Comparison of ENCODE assay signal across 1 cellular context in the genomic region with DNA sequence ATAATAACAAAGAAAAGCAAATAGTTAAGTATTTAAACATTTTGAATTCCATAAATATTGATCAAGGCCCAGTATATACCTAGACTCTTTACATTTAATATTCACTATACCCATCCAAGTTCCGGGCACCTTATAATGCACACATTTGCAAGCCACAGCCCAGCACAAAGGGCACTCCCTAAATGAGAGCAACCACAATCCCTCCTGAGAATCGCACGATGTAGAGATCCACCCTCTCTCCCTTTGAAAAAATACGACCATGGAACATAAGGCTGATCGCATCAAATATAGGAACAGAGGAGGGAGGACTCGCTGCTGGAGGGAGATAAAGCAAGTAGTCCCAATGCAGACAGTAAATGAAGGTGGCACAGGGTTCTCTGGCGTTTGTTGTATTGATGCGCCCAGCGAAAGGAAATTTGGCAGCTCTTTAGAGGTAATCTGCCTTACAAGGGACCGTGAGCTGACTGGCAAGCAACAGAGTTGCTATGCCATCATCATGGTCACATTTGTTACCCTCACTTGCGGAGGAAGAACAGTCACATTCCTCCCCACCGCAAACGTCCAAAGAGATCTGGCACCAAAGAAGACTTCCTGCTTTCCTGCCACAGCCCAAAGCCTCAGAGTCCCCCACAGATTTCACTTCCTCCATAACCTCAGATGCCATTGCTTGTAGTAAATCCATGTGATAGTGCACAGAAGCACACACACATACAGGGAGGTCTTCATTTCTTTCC.
TF ChIP-seq lines count a peak whose summit lies in the region.

No MANE protein-coding gene starts in this region.

TF ChIP-seq in SK-N-SH, 30 proteins besides CTCF, POLR2A, EP300 and RAD21 (continued from another document):
- TF ChIP-seq, protein P1, sequence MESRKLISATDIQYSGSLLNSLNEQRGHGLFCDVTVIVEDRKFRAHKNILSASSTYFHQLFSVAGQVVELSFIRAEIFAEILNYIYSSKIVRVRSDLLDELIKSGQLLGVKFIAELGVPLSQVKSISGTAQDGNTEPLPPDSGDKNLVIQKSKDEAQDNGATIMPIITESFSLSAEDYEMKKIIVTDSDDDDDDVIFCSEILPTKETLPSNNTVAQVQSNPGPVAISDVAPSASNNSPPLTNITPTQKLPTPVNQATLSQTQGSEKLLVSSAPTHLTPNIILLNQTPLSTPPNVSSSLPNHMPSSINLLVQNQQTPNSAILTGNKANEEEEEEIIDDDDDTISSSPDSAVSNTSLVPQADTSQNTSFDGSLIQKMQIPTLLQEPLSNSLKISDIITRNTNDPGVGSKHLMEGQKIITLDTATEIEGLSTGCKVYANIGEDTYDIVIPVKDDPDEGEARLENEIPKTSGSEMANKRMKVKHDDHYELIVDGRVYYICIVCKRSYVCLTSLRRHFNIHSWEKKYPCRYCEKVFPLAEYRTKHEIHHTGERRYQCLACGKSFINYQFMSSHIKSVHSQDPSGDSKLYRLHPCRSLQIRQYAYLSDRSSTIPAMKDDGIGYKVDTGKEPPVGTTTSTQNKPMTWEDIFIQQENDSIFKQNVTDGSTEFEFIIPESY (IDR thresholded peaks at IDR 0.05; ENCODE audit: borderline replicate concordance, low read depth): no peak
- no peak for TF ChIP-seq JUND (IDR thresholded peaks at IDR 0.05)
- TF ChIP-seq CHD2 (IDR thresholded peaks at IDR 0.05; ENCODE audit: low read length, partially characterized antibody): no peak
- TF ChIP-seq GABPA (IDR thresholded peaks at IDR 0.05; ENCODE audit: low read depth): no peak
- TF ChIP-seq TEAD4 (IDR thresholded peaks at IDR 0.05; ENCODE audit: borderline replicate concordance, insufficient read depth): no peak
- no peak for TF ChIP-seq FOSL2 (IDR thresholded peaks at IDR 0.05; ENCODE audit: borderline replicate concordance, low read depth)
- TF ChIP-seq FOXM1 (IDR thresholded peaks at IDR 0.05; ENCODE audit: low read depth): no peak
- no peak for TF ChIP-seq USF1 (IDR thresholded peaks at IDR 0.05; ENCODE audit: borderline replicate concordance, low read depth)
- TF ChIP-seq TAF1 (IDR thresholded peaks at IDR 0.05; ENCODE audit: borderline replicate concordance, low read depth, low read length): no peak
